In the genomic region with DNA sequence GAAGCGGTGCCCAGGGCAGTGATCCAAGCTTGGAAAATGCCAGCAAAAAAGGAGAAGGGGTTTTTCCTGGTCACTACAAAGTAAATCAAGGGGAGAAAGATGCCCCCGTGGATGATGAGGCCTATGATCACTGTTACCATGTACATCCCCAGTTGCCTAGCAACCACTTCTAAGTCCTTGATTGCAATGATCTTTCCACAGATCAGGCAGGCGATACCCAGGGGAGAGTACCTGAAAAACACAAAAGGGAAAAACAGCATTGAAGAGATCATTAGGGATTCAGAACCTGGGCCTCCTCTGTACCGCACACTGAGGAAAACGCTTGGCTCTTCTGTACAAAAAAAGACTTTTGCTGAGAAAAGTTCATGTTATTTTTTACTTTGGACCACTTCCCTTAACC, we compare ENCODE assay signal across 18 cellular contexts.
DNase-seq lines count a peak whose midpoint lies in the region; ATAC-seq, FAIRE-seq and TF ChIP-seq lines count a peak whose summit lies in the region.
"Had no signal": no experiment of that assay in that cellular context is flagged by ENCODE, and none has a peak within 500 bp of the region (broad histone marks: within the 10 kb centered on the region; RNA-seq: fewer than 3 reads in every experiment).

No MANE protein-coding gene starts in this region.

- no peak overlapping the region for H3K4me3 Mint-ChIP-seq in Calu3 (ENCODE audit: low read depth, unreplicated experiment)
- H3K4me3 Mint-ChIP-seq in dendritic cell treated with granulocyte-macrophage colony-stimulating factor and Interleukin-4, amounts not matched to agents 40 ng/mL and 50 ng/mL, for 4 days = no peak overlapping the region

- H3K9me3 ChIP-seq in mucosa of descending colon = no peaks in the 10 kb centered on the region
- H3K9me3 ChIP-seq: Caco-2, left lung had no signal

- ATAC-seq in GM19397 (IDR thresholded peaks at IDR 0.05; ENCODE audit: unreplicated experiment) (no peak), mucosa of descending colon (no peak)
- ATAC-seq: left lung had no signal

- H3K9me3 Mint-ChIP-seq in Calu3 (ENCODE audit: low read depth, unreplicated experiment) = no peaks in the 10 kb centered on the region
- H3K9me3 Mint-ChIP-seq in dendritic cell treated with granulocyte-macrophage colony-stimulating factor and Interleukin-4, amounts not matched to agents 40 ng/mL and 50 ng/mL, for 4 days = no peaks in the 10 kb centered on the region

- CTCF ChIA-PET in Calu3 (lab: Charles Lee) = no interaction called here

- no peaks in the 10 kb centered on the region for H3K36me3 Mint-ChIP-seq in Calu3 (ENCODE audit: insufficient read depth, unreplicated experiment)
- H3K36me3 Mint-ChIP-seq in dendritic cell treated with granulocyte-macrophage colony-stimulating factor and Interleukin-4, amounts not matched to agents 40 ng/mL and 50 ng/mL, for 4 days (ENCODE audit: low read depth) = no peaks in the 10 kb centered on the region

- H3K4me1 ChIP-seq in mucosa of descending colon (ENCODE audit: low read depth) = no peaks in the 10 kb centered on the region
- H3K4me1 ChIP-seq: Caco-2, parathyroid adenoma had no signal

- TF ChIP-seq CTCF in Calu3 (IDR thresholded peaks at IDR 0.05; ENCODE audit: unreplicated experiment) = no peak
- TF ChIP-seq CTCF in mucosa of descending colon (IDR thresholded peaks at IDR 0.05) = no peak

- no peak for TF ChIP-seq POLR2A in GM12892 (IDR thresholded peaks at IDR 0.05; ENCODE audit: low read depth, low read length)

- intact Hi-C loops in Calu3 (cut with micrococcal nuclease; ENCODE audit: unreplicated experiment) = no loop called here
- intact Hi-C loops in dendritic cell treated with granulocyte-macrophage colony-stimulating factor and Interleukin-4, amounts not matched to agents 40 ng/mL and 50 ng/mL, for 4 days (cut with micrococcal nuclease) = no loop called here
- intact Hi-C loops in mucosa of descending colon (cut with DNase I, micrococcal nuclease) = no loop called here

- H3K4me3 ChIP-seq in mucosa of descending colon = no peak overlapping the region
- H3K4me3 ChIP-seq: left lung had no signal

- peaks cover 21% of the 10 kb centered on the region for H3K4me1 Mint-ChIP-seq in Calu3 (ENCODE audit: low read depth, unreplicated experiment)
- H3K4me1 Mint-ChIP-seq in dendritic cell treated with granulocyte-macrophage colony-stimulating factor and Interleukin-4, amounts not matched to agents 40 ng/mL and 50 ng/mL, for 4 days (ENCODE audit: low read depth) = peaks cover 28% of the 10 kb centered on the region

- no peaks in the 10 kb centered on the region for H3K27me3 Mint-ChIP-seq in Calu3 (ENCODE audit: unreplicated experiment)
- H3K27me3 Mint-ChIP-seq in dendritic cell treated with granulocyte-macrophage colony-stimulating factor and Interleukin-4, amounts not matched to agents 40 ng/mL and 50 ng/mL, for 4 days = no peaks in the 10 kb centered on the region

- H3K27ac Mint-ChIP-seq in Calu3 (ENCODE audit: unreplicated experiment) = peak overlapping the region; percentile 78
- peak overlapping the region; percentile 58 for H3K27ac Mint-ChIP-seq in dendritic cell treated with granulocyte-macrophage colony-stimulating factor and Interleukin-4, amounts not matched to agents 40 ng/mL and 50 ng/mL, for 4 days

- peak; percentile 78 for FAIRE-seq in GM12892 (lab: Jason Lieb, UNC)

- H3K36me3 ChIP-seq in mucosa of descending colon (ENCODE audit: low read depth) = no peaks in the 10 kb centered on the region
- H3K36me3 ChIP-seq: left lung had no signal

- no TSS peak for BruUV-seq in Calu3 (replicated peaks; lab: Mats Ljungman, UMichigan)

- DNase-seq in Calu3 = no peak
- DNase-seq in GM12892 (ENCODE audit: insufficient read length) = no peak
- DNase-seq in NCI-H2171 treated with DMSO at 0.1 percent for 48 hours (lab: John Stamatoyannopoulos, UW) = peak; percentile 65
- no peak for DNase-seq in activated gamma-delta T cell (lab: John Stamatoyannopoulos, UW)
- DNase-seq in mucosa of descending colon = no peak
- DNase-seq: AML-193; aorta; Caco-2; cerebellar nuclear complex; effector memory CD4-positive, alpha-beta T cell; Karpas-422; left lung; NCI-H1694 treated with DMSO at 0.1 percent for 48 hours; RPMI8226; stimulated activated CD4-positive, alpha-beta T cell treated with anti-CD3 and anti-CD28 coated beads, Interleukin-4, amount 100 ng/mL, for 4 hours had no signal
